In the genomic region with DNA sequence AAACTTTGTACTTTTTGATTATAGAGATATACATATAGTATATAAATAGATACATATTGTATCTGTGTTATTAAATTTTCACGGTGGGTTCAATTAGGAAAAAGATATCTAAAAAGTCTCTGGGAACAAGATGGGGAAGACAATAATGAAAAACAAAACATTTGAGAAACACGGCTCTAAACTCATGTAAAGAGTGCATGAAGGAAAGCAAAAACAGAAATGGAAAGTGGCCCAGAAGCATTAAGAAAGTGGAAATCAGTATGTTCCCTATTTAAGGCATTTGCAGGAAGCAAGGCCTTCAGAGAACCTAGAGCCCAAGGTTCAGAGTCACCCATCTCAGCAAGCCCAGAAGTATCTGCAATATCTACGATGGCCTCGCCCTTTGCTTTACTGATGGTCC, we compare ENCODE assay signal across 5 cellular contexts. TPM values are rescaled to one million over a fixed set of nuclear protein-coding genes. Genes with fewer than 3 reads are reported as not detected.
"Had no signal": no experiment of that assay in that cellular context is flagged by ENCODE, and none has a peak within 500 bp of the region (broad histone marks: within the 10 kb centered on the region; RNA-seq: fewer than 3 reads in every experiment).

TSS of gene IFNA1 (plus strand) at position 301 of the 400 bp plus-strand sequence. CDS start at position 370, 69 bp downstream.

- DNase-seq: GDM1, GF-D8 had no signal

- H3K4me3 ChIP-seq: GM12878 had no signal

- FAIRE-seq: G401.6 had no signal

- ATAC-seq: GM12878 had no signal

RNA-seq across cellular contexts. Expression of gene IFNA1, which starts in this region (rescaled TPM):
- total RNA-seq: G401, GM12878 had no signal
- polyA plus RNA-seq: GM12878 had no signal
